In the genomic region with DNA sequence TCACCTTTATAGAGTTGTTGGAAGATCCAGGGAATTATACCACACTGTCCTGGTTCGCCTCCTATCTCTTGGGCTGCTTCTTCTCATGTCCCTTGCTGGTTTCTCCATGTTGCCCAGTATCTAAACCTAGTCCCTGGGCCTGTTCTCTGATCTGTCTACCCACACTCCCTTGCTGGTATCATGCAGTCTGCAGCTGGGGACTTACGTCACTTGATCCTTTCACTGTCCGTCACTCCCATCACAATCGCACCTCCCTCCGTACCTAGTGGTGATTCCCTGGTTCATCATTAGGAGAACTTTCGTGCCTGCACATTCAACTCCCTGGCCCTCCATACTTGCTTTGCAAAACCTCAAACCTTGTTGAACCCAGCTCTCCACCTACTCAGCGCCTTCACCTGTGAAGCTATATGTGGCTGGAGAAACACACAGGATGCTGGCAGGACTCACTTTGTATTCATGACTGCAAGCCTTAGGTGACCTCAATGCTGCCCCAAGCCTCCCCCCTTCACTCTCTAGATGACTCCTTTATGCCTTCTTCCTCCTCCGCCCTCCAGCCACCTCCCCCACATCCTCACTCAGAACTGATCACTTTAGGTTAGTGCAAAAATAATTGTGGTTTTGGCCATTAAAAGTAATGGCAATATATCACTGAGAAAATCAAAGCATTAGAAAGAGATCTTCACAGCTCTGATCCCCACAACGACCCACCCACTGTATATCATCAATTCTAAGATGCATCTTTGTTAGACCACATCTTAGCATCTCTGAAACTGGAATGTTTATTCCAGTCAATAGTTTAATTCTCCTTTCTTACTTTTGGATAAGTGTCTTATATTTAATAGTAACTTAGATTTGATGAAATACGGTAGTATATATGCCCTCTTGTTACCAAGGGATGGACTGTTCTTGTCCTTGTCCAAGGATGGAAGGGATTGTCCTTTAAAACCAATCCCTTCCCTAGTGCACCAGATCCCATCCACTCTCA, we compare ENCODE assay signal across 26 cellular contexts. TPM values are rescaled to one million over a fixed set of nuclear protein-coding genes. Genes with fewer than 3 reads are reported as not detected.
DNase-seq lines count a peak whose midpoint lies in the region; ATAC-seq, FAIRE-seq and TF ChIP-seq lines count a peak whose summit lies in the region.
"Had no signal": no experiment of that assay in that cellular context is flagged by ENCODE, and none has a peak within 500 bp of the region (broad histone marks: within the 10 kb centered on the region; RNA-seq: fewer than 3 reads in every experiment).

No MANE protein-coding gene starts in this region.

- no peaks in the 10 kb centered on the region for H3K4me1 Mint-ChIP-seq in activated CD8-positive, alpha-beta memory T cell treated with anti-CD3 and anti-CD28 coated beads, Interleukin-2, amount 10 ng/mL, durations not matched to agents 7 days and 5 days
- H3K4me1 Mint-ChIP-seq: CD8-positive, alpha-beta memory T cell had no signal

- H3K27ac ChIP-seq in trophoblast cell (ENCODE audit: low read depth, low read length) (no peak overlapping the region), substantia nigra (ENCODE audit: low read depth, low read length, poor library complexity, severe bottlenecking) (no peak overlapping the region), ascending aorta (no peak overlapping the region)

- intact Hi-C loops in ascending aorta (cut with DNase I) = no loop called here

- H3K4me2 ChIP-seq in trophoblast cell (ENCODE audit: low read length) = no peak overlapping the region

- no peaks in the 10 kb centered on the region for H3K27me3 Mint-ChIP-seq in activated CD8-positive, alpha-beta memory T cell treated with anti-CD3 and anti-CD28 coated beads, Interleukin-2, amount 10 ng/mL, durations not matched to agents 7 days and 5 days
- H3K27me3 Mint-ChIP-seq: CD8-positive, alpha-beta memory T cell had no signal

- H4K8ac ChIP-seq in trophoblast cell (ENCODE audit: low read depth, low read length) = no peak overlapping the region

- no peak overlapping the region for H3K23ac ChIP-seq in trophoblast cell (ENCODE audit: low read length)

- H3K4me3 Mint-ChIP-seq in activated CD8-positive, alpha-beta memory T cell treated with anti-CD3 and anti-CD28 coated beads, Interleukin-2, amount 10 ng/mL, durations not matched to agents 7 days and 5 days = no peak overlapping the region
- H3K4me3 Mint-ChIP-seq: CD8-positive, alpha-beta memory T cell had no signal

- no peak overlapping the region for H3K18ac ChIP-seq in trophoblast cell (ENCODE audit: low read length)

- no peak overlapping the region for H3K4ac ChIP-seq in trophoblast cell (ENCODE audit: low read depth, low read length)

- no peaks in the 10 kb centered on the region for H3K27me3 ChIP-seq in trophoblast cell (ENCODE audit: insufficient read depth, low read length)
- H3K27me3 ChIP-seq in ascending aorta = no peaks in the 10 kb centered on the region

- no peak overlapping the region for H2BK12ac ChIP-seq in trophoblast cell (ENCODE audit: low read length)

- H3K36me3 Mint-ChIP-seq in activated CD8-positive, alpha-beta memory T cell treated with anti-CD3 and anti-CD28 coated beads, Interleukin-2, amount 10 ng/mL, durations not matched to agents 7 days and 5 days = no peaks in the 10 kb centered on the region

- TF ChIP-seq CTCF in ascending aorta (IDR thresholded peaks at IDR 0.05) = no peak

- peaks cover 4% of the 10 kb centered on the region for H3K9me3 ChIP-seq in trophoblast cell (ENCODE audit: insufficient read depth, low read depth, low read length)
- no peaks in the 10 kb centered on the region for H3K9me3 ChIP-seq in ascending aorta

- no peaks in the 10 kb centered on the region for H3K79me1 ChIP-seq in trophoblast cell (ENCODE audit: low read length)

- no peak overlapping the region for H3K27ac Mint-ChIP-seq in activated CD8-positive, alpha-beta memory T cell treated with anti-CD3 and anti-CD28 coated beads, Interleukin-2, amount 10 ng/mL, durations not matched to agents 7 days and 5 days
- H3K27ac Mint-ChIP-seq: CD8-positive, alpha-beta memory T cell had no signal

- H3K79me2 ChIP-seq in trophoblast cell (ENCODE audit: control insufficient read depth, insufficient read depth, low read length, poor library complexity) = no peaks in the 10 kb centered on the region

- H3K36me3 ChIP-seq in trophoblast cell (ENCODE audit: control insufficient read depth in 1 of 2, insufficient read depth in 2 of 2, low read length in 2 of 2) (no peaks in the 10 kb centered on the region), ascending aorta (peaks cover 0 to 11% of the 10 kb centered on the region in 2 donors)

- H3K4me1 ChIP-seq in trophoblast cell (ENCODE audit: control insufficient read depth in 1 of 2, insufficient read depth in 2 of 2, low read length in 2 of 2) (no peaks in the 10 kb centered on the region), ascending aorta (no peaks in the 10 kb centered on the region)

- CTCF ChIA-PET in activated CD8-positive, alpha-beta memory T cell treated with anti-CD3 and anti-CD28 coated beads, Interleukin-2, amount 10 ng/mL, durations not matched to agents 7 days and 5 days (lab: Charles Lee) = interaction anchor here (0.6 to 1.5 kb wide), 4 partner anchors 37 to 58 kb away, joined by 3 to 5 read pairs (median 4); a partner anchor contains a TSS

- no peaks in the 10 kb centered on the region for H3K9me3 Mint-ChIP-seq in activated CD8-positive, alpha-beta memory T cell treated with anti-CD3 and anti-CD28 coated beads, Interleukin-2, amount 10 ng/mL, durations not matched to agents 7 days and 5 days (ENCODE audit: low read depth)
- H3K9me3 Mint-ChIP-seq: CD8-positive, alpha-beta memory T cell had no signal

- FAIRE-seq in HTR-8/SVneo (lab: Jason Lieb, UNC) = peak; percentile 91

- H2AK5ac ChIP-seq in trophoblast cell (ENCODE audit: low read length) = no peak overlapping the region

- WGBS in trophoblast cell (ENCODE audit: extremely low coverage, insufficient coverage, insufficient read length) = no CpG with 5 or more reads among the region's 10 CpGs

- no peak overlapping the region for H3K9ac ChIP-seq in trophoblast cell (ENCODE audit: low read length)

- peak; percentile 63 for ATAC-seq in activated CD8-positive, alpha-beta memory T cell treated with anti-CD3 and anti-CD28 coated beads, Interleukin-2, amount 10 ng/mL, durations not matched to agents 7 days and 5 days
- ATAC-seq: PC-3 had no signal

- no peak overlapping the region for H3K14ac ChIP-seq in trophoblast cell (ENCODE audit: low read length)

- peak; percentile 61 for DNase-seq in activated CD8-positive, alpha-beta memory T cell treated with anti-CD3 and anti-CD28 coated beads, Interleukin-2, amount 10 ng/mL, durations not matched to agents 7 days and 5 days
- no peak for DNase-seq in activated CD8-positive, alpha-beta memory T cell treated with anti-CD3 and anti-CD28 coated beads, Interleukin-2, amount 50 U/mL, for 48 hours
- DNase-seq in HTR-8/SVneo (ENCODE audit: insufficient read length, low spot score) (no peak), trophoblast cell (no peak), 8988T (no peak), substantia nigra (lab: John Stamatoyannopoulos, UW) (no peak), ascending aorta (ENCODE audit: low spot score in 2 of 2) (no peak), NCI-H1105 treated with DMSO at 0.1 percent for 48 hours (lab: John Stamatoyannopoulos, UW) (no peak)
- DNase-seq: AML-193; C1 segment of cervical spinal cord; Calu3; CD8-positive, alpha-beta memory T cell; DMS153; H7; Kasumi-1; NCI-H1417; NCI-H187; NCI-H446; NCI-H526 treated with DMSO at 0.1 percent for 48 hours; PC-3; Right ventricle myocardium superior had no signal

- H2BK120ac ChIP-seq in trophoblast cell (ENCODE audit: insufficient read depth, low read length, poor library complexity) = no peak overlapping the region

- H3K4me3 ChIP-seq in trophoblast cell (ENCODE audit: low read depth, low read length) = peak overlapping the region; percentile 31
- H3K4me3 ChIP-seq in ascending aorta = no peak overlapping the region

- no peak overlapping the region for H4K91ac ChIP-seq in trophoblast cell (ENCODE audit: low read depth, low read length)

- no peak overlapping the region for H4K12ac ChIP-seq in trophoblast cell (ENCODE audit: low read depth, low read length)

- no peak overlapping the region for H2AFZ ChIP-seq in trophoblast cell (ENCODE audit: insufficient read depth, low read length, poor library complexity)

- H2BK5ac ChIP-seq in trophoblast cell (ENCODE audit: low read depth, low read length, poor library complexity) = no peak overlapping the region

RNA-seq across cellular contexts. Expression of a gene that starts 26.4 kb away (rescaled TPM):
- total RNA-seq in activated CD8-positive, alpha-beta memory T cell treated with anti-CD3 and anti-CD28 coated beads, Interleukin-2, amount 10 ng/mL, durations not matched to agents 7 days and 5 days = not detected
- polyA plus RNA-seq in trophoblast cell (2013) = 0.01 and 0.06 TPM in 2 replicates
- total RNA-seq in ascending aorta = not detected
- total RNA-seq: A172; Calu3; CD8-positive, alpha-beta memory T cell; G401; PC-3; Right ventricle myocardium superior; RPMI7951; SK-MEL-5 had no signal
- polyA plus RNA-seq: AG04450; CD8-positive, alpha-beta memory T cell had no signal

RNA-seq across cellular contexts. Expression of a gene that starts 37.5 kb away (rescaled TPM):
- 1 to 10 TPM; 2.4 to 2.5 TPM for total RNA-seq in activated CD8-positive, alpha-beta memory T cell treated with anti-CD3 and anti-CD28 coated beads, Interleukin-2, amount 10 ng/mL, durations not matched to agents 7 days and 5 days
- 1.8 TPM in 2 replicates for polyA plus RNA-seq in trophoblast cell (2013)
- 5.3 TPM for total RNA-seq in ascending aorta
